Comparison of ENCODE assay signal across 14 cellular contexts in the genomic region with DNA sequence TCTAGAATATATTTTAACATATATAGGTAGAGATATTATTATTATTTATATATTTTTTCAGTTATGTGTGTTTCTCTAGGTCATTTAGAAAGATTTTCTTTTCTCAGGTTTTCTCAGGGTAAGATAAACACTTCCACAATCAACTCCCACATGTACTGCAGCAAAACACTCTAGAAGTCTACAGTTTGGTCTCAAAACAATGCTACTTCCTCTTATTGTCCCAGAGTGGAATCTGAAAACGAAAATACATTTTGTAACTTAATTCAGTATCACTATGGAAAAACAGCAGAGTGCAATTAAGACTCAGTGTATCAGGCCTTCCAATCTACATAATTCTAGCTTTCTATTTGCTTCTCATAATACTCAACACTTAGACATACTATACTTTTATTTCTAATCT.
"Had no signal": no experiment of that assay in that cellular context is flagged by ENCODE, and none has a peak within 500 bp of the region (broad histone marks: within the 10 kb centered on the region; RNA-seq: fewer than 3 reads in every experiment).

No MANE protein-coding gene starts in this region.

- H3K36me3 Mint-ChIP-seq: activated naive CD4-positive, alpha-beta T cell treated with anti-CD3 and anti-CD28 coated beads, Interleukin-2, amount 10 ng/mL, durations not matched to agents 7 days and 5 days; type B pancreatic cell; WTC11 had no signal

- H3K4me1 ChIP-seq: sigmoid colon, suprapubic skin had no signal

- H3K27ac ChIP-seq: cardiac muscle cell, hepatocyte, sigmoid colon, suprapubic skin had no signal

- H3K4me3 Mint-ChIP-seq: activated naive CD4-positive, alpha-beta T cell treated with anti-CD3 and anti-CD28 coated beads, Interleukin-2, amount 10 ng/mL, durations not matched to agents 7 days and 5 days; activated T-helper 17 cell treated with anti-CD3 and anti-CD28 coated beads, Interleukin-2, amount 50 U/mL, for 72 hours; nephron progenitor cell; type B pancreatic cell; WTC11 had no signal

- H3K27me3 ChIP-seq: cardiac muscle cell, hepatocyte, sigmoid colon, suprapubic skin had no signal

- ATAC-seq: activated T-helper 17 cell treated with anti-CD3 and anti-CD28 coated beads, Interleukin-2, amount 50 U/mL, for 72 hours; left ventricle myocardium superior; WTC11 had no signal

- H3K4me3 ChIP-seq: cardiac muscle cell, hepatocyte, sigmoid colon, suprapubic skin had no signal

- H3K27me3 Mint-ChIP-seq: activated naive CD4-positive, alpha-beta T cell treated with anti-CD3 and anti-CD28 coated beads, Interleukin-2, amount 10 ng/mL, durations not matched to agents 7 days and 5 days; activated T-helper 17 cell treated with anti-CD3 and anti-CD28 coated beads, Interleukin-2, amount 50 U/mL, for 72 hours; type B pancreatic cell had no signal

- H3K9me3 Mint-ChIP-seq: activated naive CD4-positive, alpha-beta T cell treated with anti-CD3 and anti-CD28 coated beads, Interleukin-2, amount 10 ng/mL, durations not matched to agents 7 days and 5 days; activated T-helper 17 cell treated with anti-CD3 and anti-CD28 coated beads, Interleukin-2, amount 50 U/mL, for 72 hours; nephron progenitor cell had no signal

- H3K4me1 Mint-ChIP-seq: activated naive CD4-positive, alpha-beta T cell treated with anti-CD3 and anti-CD28 coated beads, Interleukin-2, amount 10 ng/mL, durations not matched to agents 7 days and 5 days; activated T-helper 17 cell treated with anti-CD3 and anti-CD28 coated beads, Interleukin-2, amount 50 U/mL, for 72 hours; nephron progenitor cell; WTC11 had no signal

- H3K27ac Mint-ChIP-seq: activated naive CD4-positive, alpha-beta T cell treated with anti-CD3 and anti-CD28 coated beads, Interleukin-2, amount 10 ng/mL, durations not matched to agents 7 days and 5 days; activated T-helper 17 cell treated with anti-CD3 and anti-CD28 coated beads, Interleukin-2, amount 50 U/mL, for 72 hours; nephron progenitor cell; type B pancreatic cell; WTC11 had no signal

- DNase-seq: activated CD4-positive, alpha-beta T cell treated with anti-CD3 and anti-CD28 coated beads for 48 hours; activated naive CD4-positive, alpha-beta T cell treated with anti-CD3 and anti-CD28 coated beads, Interleukin-2, amount 10 ng/mL, durations not matched to agents 7 days and 5 days; left ventricle myocardium superior; mesendoderm; nephron progenitor cell; sigmoid colon; stimulated activated CD4-positive, alpha-beta T cell treated with anti-CD3 and anti-CD28 coated beads, Interleukin-2, amount 100 ng/mL, for 48 hours; stimulated activated naive CD4-positive, alpha-beta T cell treated with Interleukin-2 at 50 U/mL for 16 hours had no signal

- H3K79me2 ChIP-seq: hepatocyte had no signal

- H2AFZ ChIP-seq: hepatocyte had no signal

- H3K9me3 ChIP-seq: sigmoid colon, suprapubic skin had no signal

- H3K4me2 ChIP-seq: hepatocyte had no signal

- H3K36me3 ChIP-seq: cardiac muscle cell, sigmoid colon, suprapubic skin had no signal
